ENCODE assay signal across 10 cellular contexts in the genomic region with DNA sequence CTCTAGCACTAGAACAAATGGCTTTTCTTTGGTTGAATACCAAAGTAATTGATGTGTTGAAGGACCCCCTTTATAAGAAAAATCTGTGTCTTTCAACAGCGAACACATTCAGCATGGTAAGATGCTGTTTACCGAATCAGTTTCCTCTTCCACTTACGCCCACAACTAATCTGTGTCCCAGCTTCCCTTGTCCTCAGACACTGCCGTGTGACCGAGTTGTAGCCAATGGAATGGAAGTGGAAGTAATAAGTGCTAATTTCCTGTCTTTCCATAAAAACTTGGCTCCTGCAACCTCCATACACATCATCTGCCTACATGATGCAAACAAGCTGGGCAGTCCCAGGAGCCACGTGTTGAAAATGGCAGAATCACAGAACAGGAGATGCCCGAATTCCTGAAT. TPM values are rescaled to one million over a fixed set of nuclear protein-coding genes. Genes with fewer than 3 reads are reported as not detected.
A peak's percentile ranks its signal among the peaks of the same experiment; 100 is the strongest.
DNase-seq lines count a peak whose midpoint lies in the region; ATAC-seq, FAIRE-seq and TF ChIP-seq lines count a peak whose summit lies in the region.
"Had no signal": no experiment of that assay in that cellular context is flagged by ENCODE, and none has a peak within 500 bp of the region (broad histone marks: within the 10 kb centered on the region; RNA-seq: fewer than 3 reads in every experiment).

No MANE protein-coding gene starts in this region.

- ATAC-seq in GM19397 (IDR thresholded peaks at IDR 0.05; ENCODE audit: unreplicated experiment) = no peak
- ATAC-seq: naive thymus-derived CD8-positive, alpha-beta T cell had no signal

- WGBS in small intestine, 3 donors = 34 to 76% (median 67%) methylated on average over 7 of the region's 7 CpGs
- 17 to 31% (median 27%) methylated on average over 7 of the region's 7 CpGs for WGBS in ovary, 3 donors

- TF ChIP-seq CTCF in fibroblast of the aortic adventitia (IDR thresholded peaks at IDR 0.05; ENCODE audit: insufficient read depth, low read length) (no peak), GM10266 (IDR thresholded peaks at IDR 0.05; ENCODE audit: control insufficient read depth, insufficient read depth, low read depth, missing control alignments) (no peak), ovary (IDR thresholded peaks at IDR 0.05) (no peak)

- TF ChIP-seq EP300 in ovary (IDR thresholded peaks at IDR 0.05) = no peak

- H3K4me3 ChIP-seq in MG63 = no peak overlapping the region
- H3K4me3 ChIP-seq in fibroblast of the aortic adventitia (ENCODE audit: low read depth, low read length) = no peak overlapping the region
- no peak overlapping the region for H3K4me3 ChIP-seq in small intestine (ENCODE audit: low read depth in 1 of 2, low read length in 2 of 2)
- H3K4me3 ChIP-seq in ovary = no peak overlapping the region

- H3K9me3 ChIP-seq in MG63 (no peaks in the 10 kb centered on the region), small intestine (ENCODE audit: control insufficient read depth, low read depth) (no peaks in the 10 kb centered on the region), ovary (no peaks in the 10 kb centered on the region)

- peak; percentile 24 for DNase-seq in MG63
- DNase-seq in fibroblast of the aortic adventitia (ENCODE audit: low read depth) = peak; percentile 43
- DNase-seq in small intestine = peak; percentile 26
- no peak for DNase-seq in GM10266 (ENCODE audit: extremely low spot score)
- DNase-seq in ovary = no peak
- DNase-seq: cortex of kidney; DMS 273 treated with DMSO at 0.1 percent for 48 hours; naive thymus-derived CD8-positive, alpha-beta T cell; NCI-H2081 treated with DMSO at 0.1 percent for 48 hours had no signal

- H3K36me3 ChIP-seq in MG63 (peaks cover 8% of the 10 kb centered on the region), small intestine (ENCODE audit: control insufficient read depth in 2 of 2, insufficient read depth in 2 of 2, low read length in 2 of 2) (peaks cover 0 to 3% of the 10 kb centered on the region in 2 donors), ovary (no peaks in the 10 kb centered on the region)

- TF ChIP-seq POLR2A in ovary (IDR thresholded peaks at IDR 0.05) = no peak

- H3K27ac ChIP-seq in small intestine (ENCODE audit: low read depth in 1 of 2, low read length in 1 of 2) (peak overlapping the region in 1 of 2 donors; percentile 60), ovary (peak overlapping the region in 1 of 2 donors; percentile 37)

- H3K27me3 ChIP-seq in MG63 = no peaks in the 10 kb centered on the region
- no peaks in the 10 kb centered on the region for H3K27me3 ChIP-seq in small intestine (ENCODE audit: control insufficient read depth in 2 of 2, insufficient read depth in 2 of 2, low read length in 2 of 2)
- H3K27me3 ChIP-seq in ovary = no peaks in the 10 kb centered on the region

- no peaks in the 10 kb centered on the region for H3K4me1 ChIP-seq in small intestine (ENCODE audit: control insufficient read depth in 2 of 2, insufficient read depth in 1 of 2, low read depth in 1 of 2, low read length in 1 of 2)
- peaks cover 5% of the 10 kb centered on the region for H3K4me1 ChIP-seq in ovary (ENCODE audit: insufficient read depth)

- intact Hi-C loops in ovary (cut with DNase I) = loop anchor here in 1 of 4 donors (5.0 kb wide), 1 partner anchor 40 kb away; the partner anchor contains the start of gene PRRT2

- FAIRE-seq in small intestine (lab: Jason Lieb, UNC) = no peak

RNA-seq across cellular contexts. Expression of gene CDIPT, which starts 10.4 kb away (rescaled TPM):
- 64.9 and 78.6 TPM in 2 replicates for total RNA-seq in MG63 (2014; rRNA removed; shearing (Covaris generic); ENCODE audit: low replicate concordance)
- total RNA-seq in fibroblast of the aortic adventitia (ENCODE audit: low replicate concordance) = 66.2 and 79.2 TPM in 2 replicates
- polyA plus RNA-seq in small intestine = 10 to 100 TPM; 51.9 to 76.9 (median 55.1) TPM
- total RNA-seq in ovary = 100 to 1,000 TPM in 4 of 7 donors, 10 to 100 TPM in 3; 88.2 to 121 (median 110) TPM
- polyA plus RNA-seq in ovary = 100 to 1,000 TPM in 1 of 2 donors, 10 to 100 TPM in 1; 47.6 to 145 TPM

RNA-seq across cellular contexts. Expression of gene MVP, which starts 32.4 kb away (rescaled TPM):
- 77.1 and 147 TPM in 2 replicates for total RNA-seq in MG63 (2014; rRNA removed; shearing (Covaris generic); ENCODE audit: low replicate concordance)
- 202 and 275 TPM in 2 replicates for total RNA-seq in fibroblast of the aortic adventitia (ENCODE audit: low replicate concordance)
- 100 to 1,000 TPM; 256 to 558 (median 328) TPM for polyA plus RNA-seq in small intestine
- total RNA-seq in ovary = 100 to 1,000 TPM in 6 of 7 donors, 10 to 100 TPM in 1; 74.2 to 191 (median 138) TPM
- polyA plus RNA-seq in ovary = 10 to 100 TPM; 56.4 to 93.3 TPM

RNA-seq across cellular contexts. Expression of gene PAGR1, which starts 36.7 kb away (rescaled TPM):
- total RNA-seq in MG63 (2014; rRNA removed; shearing (Covaris generic); ENCODE audit: low replicate concordance) = 90.0 and 113 TPM in 2 replicates
- 23.4 and 61.2 TPM in 2 replicates for total RNA-seq in fibroblast of the aortic adventitia (ENCODE audit: low replicate concordance)
- 10 to 100 TPM; 36.9 to 46.0 (median 45.9) TPM for polyA plus RNA-seq in small intestine
- 10 to 100 TPM; 41.3 to 83.6 (median 66.6) TPM for total RNA-seq in ovary
- 10 to 100 TPM; 13.9 to 63.3 TPM for polyA plus RNA-seq in ovary

RNA-seq across cellular contexts. Expression of gene PRRT2, which starts 40.7 kb away (rescaled TPM):
- total RNA-seq in MG63 (2014; rRNA removed; shearing (Covaris generic); ENCODE audit: low replicate concordance) = not detected in 2 replicates
- total RNA-seq in fibroblast of the aortic adventitia (ENCODE audit: low replicate concordance) (7.7 and 32.0 TPM in 2 replicates), ovary (10 to 100 TPM; 26.0 to 64.5 (median 36.0) TPM)
- polyA plus RNA-seq in small intestine (1 to 10 TPM in 1 of 3 donors, under 1 TPM in 1, not detected in 1; 0.27 to 2.7 TPM), ovary (10 to 100 TPM in 1 of 2 donors, 1 to 10 TPM in 1; 6.3 to 28.6 TPM)

RNA-seq across cellular contexts. Expression of gene MAZ, which starts 46.3 kb away (rescaled TPM):
- total RNA-seq in MG63 (2014; rRNA removed; shearing (Covaris generic); ENCODE audit: low replicate concordance) = 331 and 420 TPM in 2 replicates
- 74.0 and 159 TPM in 2 replicates for total RNA-seq in fibroblast of the aortic adventitia (ENCODE audit: low replicate concordance)
- 100 to 1,000 TPM in 1 of 3 donors, 10 to 100 TPM in 2; 91.9 to 269 (median 96.2) TPM for polyA plus RNA-seq in small intestine
- 100 to 1,000 TPM in 5 of 7 donors, 10 to 100 TPM in 2; 50.6 to 256 (median 192) TPM for total RNA-seq in ovary
- 100 to 1,000 TPM; 105 to 152 TPM for polyA plus RNA-seq in ovary

Comparison
In these comparisons a context has a peak if more than half of its experiments do, and no peak if none do; other contexts are left out.
1. DNase-seq: peak in MG63 (single experiment), fibroblast of the aortic adventitia (single experiment) and small intestine (single experiment); none in GM10266 (single experiment) and ovary (0 of 5).